ENCODE assay signal across 8 cellular contexts in genomic region chr7:20217193-20217948, GRCh38. TPM values are rescaled to one million over a fixed set of nuclear protein-coding genes. Genes with fewer than 3 reads are reported as not detected.
DNase-seq lines count a peak whose midpoint lies in the region; ATAC-seq, FAIRE-seq and TF ChIP-seq lines count a peak whose summit lies in the region.

TSS of gene MACC1 (minus strand) at chr7:20217384. CDS start at chr7:20161862, 55,522 bp downstream.

- peak; percentile 64 for ATAC-seq in activated CD4-positive, alpha-beta T cell treated with anti-CD3 and anti-CD28 coated beads for 36 hours
- ATAC-seq in GM23338 (peak; percentile 99), lung (ENCODE audit: insufficient read depth, low FRiP score) (peak; percentile 74)

- H3F3A ChIP-seq in GM23338 (replicated peaks; ENCODE audit: low read depth), result no peaks in the 10 kb centered on the region

- no peak for FAIRE-seq in HTR-8/SVneo (lab: Jason Lieb, UNC)

- H3K9me3 ChIP-seq in lung (ENCODE audit: control insufficient read depth in 2 of 2, insufficient read depth in 1 of 2, low read length in 1 of 2), result no peaks in the 10 kb centered on the region
- no peaks in the 10 kb centered on the region for H3K9me3 ChIP-seq in A673 (ENCODE audit: low read depth, low read length, poor library complexity, severe bottlenecking)

- H3K4me1 Mint-ChIP-seq in activated CD4-positive, alpha-beta T cell treated with anti-CD3 and anti-CD28 coated beads for 36 hours, result peaks cover 16% of the 10 kb centered on the region
- peaks cover 2% of the 10 kb centered on the region for H3K4me1 Mint-ChIP-seq in activated CD4-positive, alpha-beta T cell treated with anti-CD3 and anti-CD28 coated beads, Interleukin-2, amount 10 ng/mL, durations not matched to agents 24 days and 14 days
- peaks cover 36% of the 10 kb centered on the region for H3K4me1 Mint-ChIP-seq in GM23338
- peaks cover 23% of the 10 kb centered on the region for H3K4me1 Mint-ChIP-seq in activated naive CD8-positive, alpha-beta T cell treated with anti-CD3 and anti-CD28 coated beads for 36 hours

- H4K20me1 ChIP-seq in GM23338 (replicated peaks; ENCODE audit: insufficient read depth), result no peaks in the 10 kb centered on the region

- H3K27me3 Mint-ChIP-seq in activated CD4-positive, alpha-beta T cell treated with anti-CD3 and anti-CD28 coated beads for 36 hours, result peaks cover 2% of the 10 kb centered on the region
- no peaks in the 10 kb centered on the region for H3K27me3 Mint-ChIP-seq in activated CD4-positive, alpha-beta T cell treated with anti-CD3 and anti-CD28 coated beads, Interleukin-2, amount 10 ng/mL, durations not matched to agents 24 days and 14 days
- peaks cover 5% of the 10 kb centered on the region for H3K27me3 Mint-ChIP-seq in GM23338 (ENCODE audit: insufficient read depth, low read depth, poor library complexity)
- H3K27me3 Mint-ChIP-seq in activated naive CD8-positive, alpha-beta T cell treated with anti-CD3 and anti-CD28 coated beads for 36 hours, result peaks cover 4% of the 10 kb centered on the region

- no peak within 1 kb of the TSS for H2AFZ ChIP-seq in GM23338

- H3K79me2 ChIP-seq in GM23338 (replicated peaks; ENCODE audit: insufficient read depth), result no peaks in the 10 kb centered on the region

- BruUV-seq in A673 (replicated peaks; lab: Mats Ljungman, UMichigan), result no TSS peak

- peak within 1 kb of the TSS; percentile 44 for H3K4me2 ChIP-seq in GM23338

- no peak within 1 kb of the TSS for H3K27ac Mint-ChIP-seq in activated CD4-positive, alpha-beta T cell treated with anti-CD3 and anti-CD28 coated beads for 36 hours
- no peak within 1 kb of the TSS for H3K27ac Mint-ChIP-seq in activated CD4-positive, alpha-beta T cell treated with anti-CD3 and anti-CD28 coated beads, Interleukin-2, amount 10 ng/mL, durations not matched to agents 24 days and 14 days
- H3K27ac Mint-ChIP-seq in GM23338, result peak within 1 kb of the TSS; percentile 99
- no peak within 1 kb of the TSS for H3K27ac Mint-ChIP-seq in activated naive CD8-positive, alpha-beta T cell treated with anti-CD3 and anti-CD28 coated beads for 36 hours

- WGBS in lung, 2 donors, result 23 to 32% methylated on average over 6 of the region's 6 CpGs

- no peaks in the 10 kb centered on the region for H3K27me3 ChIP-seq in GM23338 (ENCODE audit: insufficient read depth)
- no peaks in the 10 kb centered on the region for H3K27me3 ChIP-seq in lung (ENCODE audit: control insufficient read depth, insufficient read depth)
- H3K27me3 ChIP-seq in A673 (replicated peaks; ENCODE audit: insufficient read depth, low read depth, low read length, poor library complexity), result no peaks in the 10 kb centered on the region

- H3K27ac ChIP-seq in GM23338 (ENCODE audit: low read depth) (peak within 1 kb of the TSS; percentile 45; the same call in 1 of the 2 replicates), lung (ENCODE audit: low read depth in 1 of 2, low read length in 1 of 2) (peak within 1 kb of the TSS in 1 of 2 donors; percentile 72), A673 (ENCODE audit: low read depth, low read length, poor library complexity, severe bottlenecking) (no peak within 1 kb of the TSS)

- CTCF ChIA-PET in activated CD4-positive, alpha-beta T cell treated with anti-CD3 and anti-CD28 coated beads for 36 hours (lab: Charles Lee), result interaction anchor here (0.7 kb wide), 1 partner anchor 28 kb away, joined by 3 read pairs; no protein-coding TSS in a partner anchor
- CTCF ChIA-PET in A673 (lab: Charles Lee), result no interaction called here

- no peaks in the 10 kb centered on the region for H3K36me3 Mint-ChIP-seq in activated CD4-positive, alpha-beta T cell treated with anti-CD3 and anti-CD28 coated beads for 36 hours (ENCODE audit: low read depth)
- no peaks in the 10 kb centered on the region for H3K36me3 Mint-ChIP-seq in activated CD4-positive, alpha-beta T cell treated with anti-CD3 and anti-CD28 coated beads, Interleukin-2, amount 10 ng/mL, durations not matched to agents 24 days and 14 days (ENCODE audit: low read depth)
- peaks cover 15% of the 10 kb centered on the region; the same call in 2 of the 3 replicates for H3K36me3 Mint-ChIP-seq in GM23338 (ENCODE audit: low read depth)
- peaks cover 2% of the 10 kb centered on the region for H3K36me3 Mint-ChIP-seq in activated naive CD8-positive, alpha-beta T cell treated with anti-CD3 and anti-CD28 coated beads for 36 hours

- no peak within 1 kb of the TSS for H3K4me3 Mint-ChIP-seq in activated CD4-positive, alpha-beta T cell treated with anti-CD3 and anti-CD28 coated beads for 36 hours
- H3K4me3 Mint-ChIP-seq in activated CD4-positive, alpha-beta T cell treated with anti-CD3 and anti-CD28 coated beads, Interleukin-2, amount 10 ng/mL, durations not matched to agents 24 days and 14 days, result no peak within 1 kb of the TSS
- peak within 1 kb of the TSS; percentile 71 for H3K4me3 Mint-ChIP-seq in GM23338
- H3K4me3 Mint-ChIP-seq in activated naive CD8-positive, alpha-beta T cell treated with anti-CD3 and anti-CD28 coated beads for 36 hours, result no peak within 1 kb of the TSS

- H3K9me2 ChIP-seq in GM23338 (ENCODE audit: insufficient read depth), result no peaks in the 10 kb centered on the region

- H3K36me3 ChIP-seq in GM23338 (ENCODE audit: insufficient read depth), result no peaks in the 10 kb centered on the region
- H3K36me3 ChIP-seq in lung (ENCODE audit: control insufficient read depth in 2 of 2, insufficient read depth in 2 of 2, low read length in 2 of 2), result no peaks in the 10 kb centered on the region
- no peaks in the 10 kb centered on the region for H3K36me3 ChIP-seq in A673 (ENCODE audit: insufficient read depth, low read length, poor library complexity, severe bottlenecking)

- H3K4me1 ChIP-seq in GM23338 (ENCODE audit: insufficient read depth) (peaks cover 13% of the 10 kb centered on the region; the same call in 1 of the 2 replicates), lung (ENCODE audit: control insufficient read depth in 2 of 2, insufficient read depth in 2 of 2, low read length in 2 of 2) (peaks cover 0 to 2% of the 10 kb centered on the region in 2 donors), A673 (ENCODE audit: insufficient read depth, low read length, poor library complexity, severe bottlenecking) (no peaks in the 10 kb centered on the region)

- H3K9me3 Mint-ChIP-seq in activated CD4-positive, alpha-beta T cell treated with anti-CD3 and anti-CD28 coated beads for 36 hours (ENCODE audit: low read depth), result no peaks in the 10 kb centered on the region
- H3K9me3 Mint-ChIP-seq in activated CD4-positive, alpha-beta T cell treated with anti-CD3 and anti-CD28 coated beads, Interleukin-2, amount 10 ng/mL, durations not matched to agents 24 days and 14 days, result no peaks in the 10 kb centered on the region
- peaks cover 4% of the 10 kb centered on the region; the same call in 2 of the 3 replicates for H3K9me3 Mint-ChIP-seq in GM23338
- no peaks in the 10 kb centered on the region for H3K9me3 Mint-ChIP-seq in activated naive CD8-positive, alpha-beta T cell treated with anti-CD3 and anti-CD28 coated beads for 36 hours

- TF ChIP-seq CTCF in GM23338 (conservative IDR thresholded peaks at IDR 0.05; ENCODE audit: low read depth in 2 of 2) (peak; percentile 62 to 67), lung (IDR thresholded peaks at IDR 0.05; ENCODE audit: control extremely low read depth, extremely low read depth) (no peak), A673 (conservative IDR thresholded peaks at IDR 0.05; ENCODE audit: low read depth, low read length) (no peak)

- peak; percentile 25 for DNase-seq in activated CD4-positive, alpha-beta T cell treated with anti-CD3 and anti-CD28 coated beads for 36 hours
- no peak for DNase-seq in activated CD4-positive, alpha-beta T cell treated with anti-CD3 and anti-CD28 coated beads, Interleukin-2, amount 10 ng/mL, durations not matched to agents 24 days and 14 days
- DNase-seq in GM23338 (ENCODE audit: low spot score), result peak; percentile 97
- DNase-seq in Kasumi-1 (lab: John Stamatoyannopoulos, UW), result peak; percentile 63 to 64
- peak; percentile 6 for DNase-seq in activated naive CD8-positive, alpha-beta T cell treated with anti-CD3 and anti-CD28 coated beads for 36 hours
- DNase-seq in lung (ENCODE audit: low spot score), result peak; percentile 82
- DNase-seq in A673 (ENCODE audit: low spot score), result no peak
- no peak for DNase-seq in HTR-8/SVneo (ENCODE audit: insufficient read length, low spot score)

- intact Hi-C loops in activated CD4-positive, alpha-beta T cell treated with anti-CD3 and anti-CD28 coated beads for 36 hours (cut with DNase I, micrococcal nuclease), result no loop called here
- intact Hi-C loops in activated CD4-positive, alpha-beta T cell treated with anti-CD3 and anti-CD28 coated beads, Interleukin-2, amount 10 ng/mL, durations not matched to agents 24 days and 14 days (cut with micrococcal nuclease), result no loop called here
- intact Hi-C loops in A673 (cut with micrococcal nuclease; ENCODE audit: unreplicated experiment), result no loop called here

- POLR2A ChIA-PET in activated CD4-positive, alpha-beta T cell treated with anti-CD3 and anti-CD28 coated beads for 36 hours (lab: Charles Lee), result no interaction called here
- POLR2A ChIA-PET in A673 (lab: Charles Lee; ENCODE audit: low non-redundant PET), result no interaction called here

- H3K4me3 ChIP-seq in GM23338, result peak within 1 kb of the TSS; percentile 42
- no peak within 1 kb of the TSS for H3K4me3 ChIP-seq in lung
- H3K4me3 ChIP-seq in A673 (ENCODE audit: low read depth, low read length, poor library complexity, severe bottlenecking), result no peak within 1 kb of the TSS

TF ChIP-seq in GM23338, 12 proteins besides CTCF, POLR2A, EP300 and RAD21 (continues in another document):
- TF ChIP-seq EZH2phosphoT487 (IDR thresholded peaks at IDR 0.05; ENCODE audit: unreplicated experiment), result no peak
- TF ChIP-seq EZH2 (IDR thresholded peaks at IDR 0.05; ENCODE audit: low read depth, unreplicated experiment), result no peak
- TF ChIP-seq POLR2AphosphoS5 (IDR thresholded peaks at IDR 0.05; ENCODE audit: low read depth), result 0 out of 2 replicates have a peak, but pooled peaks have one; percentile 17
- TF ChIP-seq STAT1 (IDR thresholded peaks at IDR 0.05; ENCODE audit: unreplicated experiment), result no peak
- no peak for TF ChIP-seq NANOG (IDR thresholded peaks at IDR 0.05; ENCODE audit: borderline replicate concordance)
- TF ChIP-seq ZNF331 (CRISPR knock-in tag; IDR thresholded peaks at IDR 0.05; ENCODE audit: low read depth), result no peak

RNA-seq across cellular contexts. Expression of gene MACC1, which starts in this region (rescaled TPM):
- total RNA-seq in activated CD4-positive, alpha-beta T cell treated with anti-CD3 and anti-CD28 coated beads for 36 hours, result under 1 TPM; 0.05 to 0.09 TPM
- total RNA-seq in activated CD4-positive, alpha-beta T cell treated with anti-CD3 and anti-CD28 coated beads, Interleukin-2, amount 10 ng/mL, durations not matched to agents 24 days and 14 days, result not detected in 2 replicates
- total RNA-seq in GM23338 (2014; rRNA removed; shearing (Covaris generic)), result 13.4 and 14.2 TPM in 2 replicates
- polyA plus RNA-seq in GM23338 (2016; fragmentation: Nextera tagmentation; extraction: Ambion mirVana), result 3.4 and 5.2 TPM in 2 replicates
- total RNA-seq in activated naive CD8-positive, alpha-beta T cell treated with anti-CD3 and anti-CD28 coated beads for 36 hours, result under 1 TPM; 0.12 to 0.14 TPM
- total RNA-seq in lung, result 10 to 100 TPM; 25.0 to 45.2 TPM
- 1 to 10 TPM; 2.8 to 4.4 TPM for polyA plus RNA-seq in lung
- total RNA-seq in A673 (2021), result not detected in 2 replicates

Comparison
In these comparisons a context has a peak if more than half of its experiments do, and no peak if none do; other contexts are left out.
1. RNA of gene MACC1 (total RNA-seq): 25.0 to 45.2 TPM in lung and 13.4 to 14.2 TPM in GM23338; 0.12 to 0.14 TPM in activated naive CD8-positive, alpha-beta T cell treated with anti-CD3 and anti-CD28 coated beads for 36 hours, 0.05 to 0.09 TPM in activated CD4-positive, alpha-beta T cell treated with anti-CD3 and anti-CD28 coated beads for 36 hours, not detected in A673 and not detected in activated CD4-positive, alpha-beta T cell treated with anti-CD3 and anti-CD28 coated beads, Interleukin-2, amount 10 ng/mL, durations not matched to agents 24 days and 14 days; every median in the first group is over 10 times any median in the second.
2. Peak in DNase-seq and ATAC-seq in activated CD4-positive, alpha-beta T cell treated with anti-CD3 and anti-CD28 coated beads for 36 hours; RNA of the gene not detected or under 1 TPM.
3. Peak in DNase-seq in activated naive CD8-positive, alpha-beta T cell treated with anti-CD3 and anti-CD28 coated beads for 36 hours; RNA of the gene not detected or under 1 TPM.
4. DNase-seq: peak in GM23338 (single experiment), Kasumi-1 (2 of 2) and lung (single experiment); none in activated CD4-positive, alpha-beta T cell treated with anti-CD3 and anti-CD28 coated beads, Interleukin-2, amount 10 ng/mL, durations not matched to agents 24 days and 14 days (single experiment), A673 (single experiment) and HTR-8/SVneo (single experiment).
5. CTCF ChIP-seq: peak in GM23338 (2 of 2); none in lung (single experiment) and A673 (single experiment).
6. Peak in every context shown above with its lines, with median percentiles within 50 percentile points of each other: ATAC-seq.